22 cellular contexts compared by ENCODE assay signal in the genomic region with DNA sequence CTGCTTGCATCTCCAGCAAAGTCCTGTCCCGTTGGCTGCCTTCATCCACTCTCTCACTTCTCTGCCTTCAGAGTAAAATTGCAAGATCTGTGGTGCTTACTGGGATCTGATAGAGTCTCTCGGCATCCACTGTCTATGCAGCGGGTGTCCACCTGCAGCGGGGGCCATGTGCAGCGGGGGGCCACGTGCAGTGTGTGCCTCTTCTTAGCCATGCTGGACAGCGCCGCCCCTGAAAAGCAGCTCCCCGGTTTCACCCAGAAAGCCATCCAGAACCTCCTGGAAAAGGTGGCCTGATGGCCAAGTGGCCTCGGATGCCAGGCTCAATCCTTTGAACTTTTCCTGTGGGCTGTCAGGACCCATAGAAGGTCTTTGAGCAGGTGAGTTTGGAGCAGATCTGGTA.
"Had no signal": no experiment of that assay in that cellular context is flagged by ENCODE, and none has a peak within 500 bp of the region (broad histone marks: within the 10 kb centered on the region; RNA-seq: fewer than 3 reads in every experiment).

No MANE protein-coding gene starts in this region.

- H3K9ac ChIP-seq: neural progenitor cell, parathyroid adenoma had no signal

- DNase-seq: activated CD4-positive, alpha-beta memory T cell treated with anti-CD3 and anti-CD28 coated beads for 36 hours; activated CD4-positive, alpha-beta T cell treated with anti-CD3 and anti-CD28 coated beads for 48 hours; activated CD8-positive, alpha-beta memory T cell treated with anti-CD3 and anti-CD28 coated beads, Interleukin-2, amount 50 U/mL, for 4 hours; activated effector memory CD4-positive, alpha-beta T cell treated with anti-CD3 and anti-CD28 coated beads, Interleukin-2, amount 50 U/mL, for 16 hours; activated naive CD4-positive, alpha-beta T cell treated with anti-CD3 and anti-CD28 coated beads for 36 hours; activated naive CD8-positive, alpha-beta T cell treated with anti-CD3 and anti-CD28 coated beads for 36 hours; activated T-cell treated with anti-CD3 and anti-CD28 coated beads, Interleukin-2, amount 50 U/mL, for 1 hour; effector CD4-positive, alpha-beta T cell; midbrain; naive thymus-derived CD8-positive, alpha-beta T cell; occipital lobe; spleen; stimulated activated naive CD4-positive, alpha-beta T cell treated with Interleukin-2 at 50 U/mL for 16 hours; T-cell had no signal

- H3K79me2 ChIP-seq: parathyroid adenoma had no signal

- H3K4me3 ChIP-seq: adrenal gland, body of pancreas, right atrium auricular region, spleen had no signal

- H3K4me1 ChIP-seq: neural progenitor cell, parathyroid adenoma, right atrium auricular region, spleen, tibial nerve had no signal

- FAIRE-seq: colon, frontal cortex had no signal

- H3K27me3 ChIP-seq: adrenal gland, body of pancreas, neural progenitor cell, right atrium auricular region, spleen, tibial nerve had no signal

- H2AFZ ChIP-seq: parathyroid adenoma had no signal

- H3K36me3 ChIP-seq: neural progenitor cell had no signal

- H3K9me3 ChIP-seq: adrenal gland, body of pancreas, right atrium auricular region, spleen, tibial nerve had no signal

- H3K27ac ChIP-seq: neural progenitor cell, parathyroid adenoma, right atrium auricular region, tibial nerve had no signal

- ATAC-seq: naive thymus-derived CD8-positive, alpha-beta T cell; T-cell had no signal
